8 cellular contexts compared by ENCODE assay signal in genomic region chr20:35541783-35542662, GRCh38. TPM values are rescaled to one million over a fixed set of nuclear protein-coding genes. Genes with fewer than 3 reads are reported as not detected.
DNase-seq lines count a peak whose midpoint lies in the region; ATAC-seq and TF ChIP-seq lines count a peak whose summit lies in the region.

ERGIC3 (plus strand) TSS chr20:35542078; CDS start chr20:35542098, 20 bp downstream.

- no peaks in the 10 kb centered on the region for H3K9me3 ChIP-seq in DOHH2 (ENCODE audit: control insufficient read depth, insufficient read depth, low read length)

- H3F3A ChIP-seq in DOHH2 (ENCODE audit: control insufficient read depth, insufficient read depth) = peaks cover 14% of the 10 kb centered on the region

- H4K20me1 ChIP-seq in DOHH2 (ENCODE audit: control insufficient read depth, insufficient read depth, low read depth, low read length) = no peaks in the 10 kb centered on the region

- no peaks in the 10 kb centered on the region for H3K9me2 ChIP-seq in DOHH2 (replicated peaks; ENCODE audit: control insufficient read depth, low read length)

- peaks cover 12% of the 10 kb centered on the region for H3K36me3 ChIP-seq in DOHH2 (ENCODE audit: control insufficient read depth, low read length)

- peak; percentile 98 for ATAC-seq in stimulated activated naive CD8-positive, alpha-beta T cell treated with anti-CD3 and anti-CD28 coated beads, Interleukin-15, Interleukin-2, amounts not matched to agents 100 U/mL and 50 U/mL, for 24 hours

- H3K4me2 ChIP-seq in DOHH2 (ENCODE audit: low read length) = peak within 1 kb of the TSS; percentile 81

- H3K79me2 ChIP-seq in DOHH2 (ENCODE audit: control insufficient read depth, low read length) = peaks cover 10% of the 10 kb centered on the region

- peak; percentile 70 for TF ChIP-seq POLR2A in Raji (IDR thresholded peaks at IDR 0.05; ENCODE audit: insufficient read depth, low read depth, low read length)

- no peaks in the 10 kb centered on the region for H3K27me3 Mint-ChIP-seq in activated T-helper 2 cell treated with anti-CD3 and anti-CD28 coated beads, Interferon-gamma antibody, Interleukin-2, Interleukin-4, amounts not matched to agents 10 μg/mL and 5 μg/mL and 100 μg/mL, durations not matched to agents 14 hours and 24 hours and 36 hours (ENCODE audit: low read depth)
- no peaks in the 10 kb centered on the region for H3K27me3 Mint-ChIP-seq in nephron (ENCODE audit: low read depth)

- H3K27me3 ChIP-seq in DOHH2 (ENCODE audit: control insufficient read depth, low read length) = no peaks in the 10 kb centered on the region

- peak within 1 kb of the TSS; percentile 90 for H3K27ac Mint-ChIP-seq in activated T-helper 2 cell treated with anti-CD3 and anti-CD28 coated beads, Interferon-gamma antibody, Interleukin-2, Interleukin-4, amounts not matched to agents 10 μg/mL and 5 μg/mL and 100 μg/mL, durations not matched to agents 14 hours and 24 hours and 36 hours
- H3K27ac Mint-ChIP-seq in nephron = peak within 1 kb of the TSS; percentile 50 to 94 (median 84)

- DNase-seq in GOT3 (lab: John Stamatoyannopoulos, UW) = peak; percentile 96
- peak; percentile 98 for DNase-seq in M059J (ENCODE audit: low read depth)
- DNase-seq in activated T-helper 2 cell treated with anti-CD3 and anti-CD28 coated beads, Interferon-gamma antibody, Interleukin-2, Interleukin-4, amounts not matched to agents 10 μg/mL and 5 μg/mL and 100 μg/mL, durations not matched to agents 14 hours and 24 hours and 36 hours (ENCODE audit: low spot score) = peak; percentile 96
- DNase-seq in fibroblast of peridontal ligament (ENCODE audit: extremely low read depth) = peak; percentile 90
- peak; percentile 99 for DNase-seq in stimulated activated naive CD8-positive, alpha-beta T cell treated with anti-CD3 and anti-CD28 coated beads, Interleukin-15, Interleukin-2, amounts not matched to agents 100 U/mL and 50 U/mL, for 24 hours

- no peaks in the 10 kb centered on the region for H3K9me3 Mint-ChIP-seq in activated T-helper 2 cell treated with anti-CD3 and anti-CD28 coated beads, Interferon-gamma antibody, Interleukin-2, Interleukin-4, amounts not matched to agents 10 μg/mL and 5 μg/mL and 100 μg/mL, durations not matched to agents 14 hours and 24 hours and 36 hours
- H3K9me3 Mint-ChIP-seq in nephron = no peaks in the 10 kb centered on the region

- H3K4me1 Mint-ChIP-seq in activated T-helper 2 cell treated with anti-CD3 and anti-CD28 coated beads, Interferon-gamma antibody, Interleukin-2, Interleukin-4, amounts not matched to agents 10 μg/mL and 5 μg/mL and 100 μg/mL, durations not matched to agents 14 hours and 24 hours and 36 hours (ENCODE audit: low read depth) = peaks cover 12% of the 10 kb centered on the region
- H3K4me1 Mint-ChIP-seq in nephron = peaks cover 18% of the 10 kb centered on the region

- peak within 1 kb of the TSS; percentile 89 for H3K4me3 Mint-ChIP-seq in activated T-helper 2 cell treated with anti-CD3 and anti-CD28 coated beads, Interferon-gamma antibody, Interleukin-2, Interleukin-4, amounts not matched to agents 10 μg/mL and 5 μg/mL and 100 μg/mL, durations not matched to agents 14 hours and 24 hours and 36 hours (ENCODE audit: low read depth)
- H3K4me3 Mint-ChIP-seq in nephron = peak within 1 kb of the TSS; percentile 91 to 94 (median 91)

- H3K27ac ChIP-seq in DOHH2 (ENCODE audit: low read depth, low read length) = no peak within 1 kb of the TSS

- peaks cover 22% of the 10 kb centered on the region for H3K4me1 ChIP-seq in DOHH2 (ENCODE audit: control insufficient read depth, low read length)

- TF ChIP-seq CTCF in DOHH2 (IDR thresholded peaks at IDR 0.05; ENCODE audit: low read depth, low read length, poor library complexity, severe bottlenecking) (peak; percentile 18), nephron (IDR thresholded peaks at IDR 0.05; ENCODE audit: unreplicated experiment in 3 of 3) (no peak)

- H3K4me3 ChIP-seq in DOHH2 (ENCODE audit: low read length) = peak within 1 kb of the TSS; percentile 92

- H3K36me3 Mint-ChIP-seq in activated T-helper 2 cell treated with anti-CD3 and anti-CD28 coated beads, Interferon-gamma antibody, Interleukin-2, Interleukin-4, amounts not matched to agents 10 μg/mL and 5 μg/mL and 100 μg/mL, durations not matched to agents 14 hours and 24 hours and 36 hours (ENCODE audit: low read depth) = peaks cover 13% of the 10 kb centered on the region
- peaks cover 15% of the 10 kb centered on the region for H3K36me3 Mint-ChIP-seq in nephron (ENCODE audit: low read depth)

- intact Hi-C loops in activated T-helper 2 cell treated with anti-CD3 and anti-CD28 coated beads, Interferon-gamma antibody, Interleukin-2, Interleukin-4, amounts not matched to agents 10 μg/mL and 5 μg/mL and 100 μg/mL, durations not matched to agents 14 hours and 24 hours and 36 hours (cut with micrococcal nuclease) = loop anchor here (2.0 to 5.0 kb wide), 2 partner anchors 75 to 120 kb away; partner anchors contain the start of genes CPNE1 and RBM12

RNA-seq across cellular contexts. Expression of gene ERGIC3, which starts in this region (rescaled TPM):
- 630 and 714 TPM in 2 replicates for total RNA-seq in M059J (2014; rRNA removed; shearing (Covaris generic))
- total RNA-seq in activated T-helper 2 cell treated with anti-CD3 and anti-CD28 coated beads, Interferon-gamma antibody, Interleukin-2, Interleukin-4, amounts not matched to agents 10 μg/mL and 5 μg/mL and 100 μg/mL, durations not matched to agents 14 hours and 24 hours and 36 hours = 141 and 143 TPM in 2 replicates
